ENCODE assay signal across 11 cellular contexts in genomic region chr1:8472668-8473067, GRCh38.
DNase-seq lines count a peak whose midpoint lies in the region; ATAC-seq and TF ChIP-seq lines count a peak whose summit lies in the region.
"Had no signal": no experiment of that assay in that cellular context is flagged by ENCODE, and none has a peak within 500 bp of the region (broad histone marks: within the 10 kb centered on the region; RNA-seq: fewer than 3 reads in every experiment).

No MANE protein-coding gene starts in this region.

- no peak for TF ChIP-seq POLR2A in gastrocnemius medialis (IDR thresholded peaks at IDR 0.05)

- H3K4me3 ChIP-seq in gastrocnemius medialis (no peak overlapping the region), MG63 (no peak overlapping the region), WERI-Rb-1 (ENCODE audit: low read depth, low read length) (no peak overlapping the region)

- in situ Hi-C loops in GM13977 (cut with MboI; ENCODE audit: low pct_unique_long_range_greater_than_20kb, low sequenced_read_pairs, unreplicated experiment): no loop called here
- in situ Hi-C loops in gastrocnemius medialis (cut with MboI; ENCODE audit: low sequenced_read_pairs in 4 of 4): no loop called here

- peak; percentile 46 for ATAC-seq in HG03159 (IDR thresholded peaks at IDR 0.05; ENCODE audit: unreplicated experiment)
- ATAC-seq in gastrocnemius medialis: no peak

- H3K27ac ChIP-seq in gastrocnemius medialis (no peak overlapping the region), WERI-Rb-1 (no peak overlapping the region)

- no peaks in the 10 kb centered on the region for H3K9me3 ChIP-seq in gastrocnemius medialis
- H3K9me3 ChIP-seq in MG63: no peaks in the 10 kb centered on the region
- H3K9me3 ChIP-seq in WERI-Rb-1 (ENCODE audit: severe bottlenecking): no peaks in the 10 kb centered on the region
- H3K9me3 ChIP-seq: Caco-2 had no signal

- TF ChIP-seq CTCF in GM13977 (IDR thresholded peaks at IDR 0.05; ENCODE audit: extremely low read depth, insufficient read depth, missing control alignments) (no peak), gastrocnemius medialis (IDR thresholded peaks at IDR 0.05 in 4 of 5, conservative IDR thresholded peaks at IDR 0.05 in 1 of 5) (no peak), WERI-Rb-1 (IDR thresholded peaks at IDR 0.05; ENCODE audit: low read depth, low read length) (no peak)

- H3K4me1 ChIP-seq in gastrocnemius medialis: peaks cover 9 to 32% of the 10 kb centered on the region in 2 donors

- no peaks in the 10 kb centered on the region for H3K36me3 ChIP-seq in gastrocnemius medialis
- no peaks in the 10 kb centered on the region for H3K36me3 ChIP-seq in MG63
- H3K36me3 ChIP-seq in WERI-Rb-1: peaks cover 7% of the 10 kb centered on the region

- intact Hi-C loops in gastrocnemius medialis (cut with DNase I; ENCODE audit: low total_unique reads): no loop called here

- DNase-seq in GM13977 (ENCODE audit: low spot score): peak; percentile 50
- peak; percentile 33 for DNase-seq in activated T-cell treated with anti-CD3 and anti-CD28 coated beads for 48 hours (ENCODE audit: low read depth)
- peak; percentile 13 to 30 for DNase-seq in stimulated activated CD4-positive, alpha-beta T cell treated with anti-CD3 and anti-CD28 coated beads, Interleukin-1b, Interleukin-23, amount 100 ng/mL, for 4 hours (ENCODE audit: low read depth in 2 of 2)
- DNase-seq in NCI-H524 (lab: John Stamatoyannopoulos, UW): no peak
- no peak for DNase-seq in gastrocnemius medialis
- DNase-seq in MG63: no peak
- no peak for DNase-seq in WERI-Rb-1
- DNase-seq: Caco-2, IMR-90, NCI-H510A had no signal

- H3K27me3 ChIP-seq in gastrocnemius medialis: no peaks in the 10 kb centered on the region
- no peaks in the 10 kb centered on the region for H3K27me3 ChIP-seq in MG63
- H3K27me3 ChIP-seq in WERI-Rb-1 (ENCODE audit: insufficient read depth, low read depth, severe bottlenecking): no peaks in the 10 kb centered on the region

Comparison
In these comparisons a context has a peak if more than half of its experiments do, and no peak if none do; other contexts are left out.
1. DNase-seq: peak in GM13977 (single experiment), activated T-cell treated with anti-CD3 and anti-CD28 coated beads for 48 hours (single experiment) and stimulated activated CD4-positive, alpha-beta T cell treated with anti-CD3 and anti-CD28 coated beads, Interleukin-1b, Interleukin-23, amount 100 ng/mL, for 4 hours (2 of 2); none in NCI-H524 (0 of 2), gastrocnemius medialis (0 of 2), MG63 (single experiment) and WERI-Rb-1 (single experiment).